In the genomic region with DNA sequence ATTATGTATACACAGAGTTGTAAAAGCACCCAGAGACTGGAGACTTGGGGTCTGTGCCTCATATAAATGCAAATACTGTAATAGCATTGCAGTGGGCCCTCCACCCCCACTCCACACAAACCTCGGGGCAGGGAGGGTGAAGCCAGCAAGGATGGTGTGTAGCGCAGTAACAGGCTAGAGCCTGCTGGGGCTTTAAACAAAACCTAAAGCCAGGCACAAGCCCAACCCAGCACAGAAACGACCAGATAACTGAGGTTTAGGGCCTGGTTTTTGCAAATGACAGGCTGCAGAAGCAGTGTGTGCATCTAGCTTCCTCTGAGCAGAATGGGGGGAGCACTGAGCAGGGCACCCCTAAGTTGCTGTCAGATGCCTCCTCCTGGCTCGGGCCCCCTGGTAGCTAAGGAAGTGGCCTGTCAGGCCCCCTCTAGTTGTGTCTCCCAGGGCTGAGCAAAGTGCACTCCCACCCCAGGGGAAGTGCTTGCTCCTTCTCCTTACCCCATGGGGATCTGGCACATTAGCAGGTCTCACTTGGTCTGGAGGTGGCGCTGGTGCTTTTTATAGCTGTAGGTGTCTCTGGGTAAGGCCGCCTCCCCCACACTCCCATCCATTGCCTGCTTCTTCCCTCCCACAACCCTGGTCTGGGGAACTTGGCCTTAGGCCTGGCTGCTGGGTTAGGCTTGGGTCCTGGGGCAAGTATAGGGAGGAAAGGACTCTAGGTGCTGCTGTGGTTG, we compare ENCODE assay signal across 1 cellular context.
TF ChIP-seq lines count a peak whose summit lies in the region.

No MANE protein-coding gene starts in this region.

TF ChIP-seq in HCT116, 20 proteins besides CTCF, POLR2A, EP300 and RAD21 (continued from another document):
- TF ChIP-seq, protein P1, sequence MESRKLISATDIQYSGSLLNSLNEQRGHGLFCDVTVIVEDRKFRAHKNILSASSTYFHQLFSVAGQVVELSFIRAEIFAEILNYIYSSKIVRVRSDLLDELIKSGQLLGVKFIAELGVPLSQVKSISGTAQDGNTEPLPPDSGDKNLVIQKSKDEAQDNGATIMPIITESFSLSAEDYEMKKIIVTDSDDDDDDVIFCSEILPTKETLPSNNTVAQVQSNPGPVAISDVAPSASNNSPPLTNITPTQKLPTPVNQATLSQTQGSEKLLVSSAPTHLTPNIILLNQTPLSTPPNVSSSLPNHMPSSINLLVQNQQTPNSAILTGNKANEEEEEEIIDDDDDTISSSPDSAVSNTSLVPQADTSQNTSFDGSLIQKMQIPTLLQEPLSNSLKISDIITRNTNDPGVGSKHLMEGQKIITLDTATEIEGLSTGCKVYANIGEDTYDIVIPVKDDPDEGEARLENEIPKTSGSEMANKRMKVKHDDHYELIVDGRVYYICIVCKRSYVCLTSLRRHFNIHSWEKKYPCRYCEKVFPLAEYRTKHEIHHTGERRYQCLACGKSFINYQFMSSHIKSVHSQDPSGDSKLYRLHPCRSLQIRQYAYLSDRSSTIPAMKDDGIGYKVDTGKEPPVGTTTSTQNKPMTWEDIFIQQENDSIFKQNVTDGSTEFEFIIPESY (IDR thresholded peaks at IDR 0.05; ENCODE audit: extremely low read depth, insufficient replicate concordance, low read length): no peak
- TF ChIP-seq TCF7L2 (IDR thresholded peaks at IDR 0.05; ENCODE audit: borderline replicate concordance, extremely low read depth, insufficient read depth, insufficient read length) (no peak), CBX3 (IDR thresholded peaks at IDR 0.05; ENCODE audit: low read depth) (no peak), ZNF274 (IDR thresholded peaks at IDR 0.05; ENCODE audit: low read depth, low read length) (no peak), SP1 (IDR thresholded peaks at IDR 0.05; ENCODE audit: low read depth) (no peak), EZH2 (IDR thresholded peaks at IDR 0.05) (no peak), ELF1 (IDR thresholded peaks at IDR 0.05; ENCODE audit: borderline replicate concordance, low read depth) (no peak), SIN3A (IDR thresholded peaks at IDR 0.05; ENCODE audit: low read depth) (no peak), ZFX (IDR thresholded peaks at IDR 0.05) (no peak), POLR2AphosphoS5 (IDR thresholded peaks at IDR 0.05; ENCODE audit: low read depth, low read length) (no peak), EGR1 (IDR thresholded peaks at IDR 0.05; ENCODE audit: low read depth) (no peak), YY1 (IDR thresholded peaks at IDR 0.05; ENCODE audit: extremely low read depth, insufficient replicate concordance, low read depth, low read length) (no peak)
- TF ChIP-seq, protein P2, sequence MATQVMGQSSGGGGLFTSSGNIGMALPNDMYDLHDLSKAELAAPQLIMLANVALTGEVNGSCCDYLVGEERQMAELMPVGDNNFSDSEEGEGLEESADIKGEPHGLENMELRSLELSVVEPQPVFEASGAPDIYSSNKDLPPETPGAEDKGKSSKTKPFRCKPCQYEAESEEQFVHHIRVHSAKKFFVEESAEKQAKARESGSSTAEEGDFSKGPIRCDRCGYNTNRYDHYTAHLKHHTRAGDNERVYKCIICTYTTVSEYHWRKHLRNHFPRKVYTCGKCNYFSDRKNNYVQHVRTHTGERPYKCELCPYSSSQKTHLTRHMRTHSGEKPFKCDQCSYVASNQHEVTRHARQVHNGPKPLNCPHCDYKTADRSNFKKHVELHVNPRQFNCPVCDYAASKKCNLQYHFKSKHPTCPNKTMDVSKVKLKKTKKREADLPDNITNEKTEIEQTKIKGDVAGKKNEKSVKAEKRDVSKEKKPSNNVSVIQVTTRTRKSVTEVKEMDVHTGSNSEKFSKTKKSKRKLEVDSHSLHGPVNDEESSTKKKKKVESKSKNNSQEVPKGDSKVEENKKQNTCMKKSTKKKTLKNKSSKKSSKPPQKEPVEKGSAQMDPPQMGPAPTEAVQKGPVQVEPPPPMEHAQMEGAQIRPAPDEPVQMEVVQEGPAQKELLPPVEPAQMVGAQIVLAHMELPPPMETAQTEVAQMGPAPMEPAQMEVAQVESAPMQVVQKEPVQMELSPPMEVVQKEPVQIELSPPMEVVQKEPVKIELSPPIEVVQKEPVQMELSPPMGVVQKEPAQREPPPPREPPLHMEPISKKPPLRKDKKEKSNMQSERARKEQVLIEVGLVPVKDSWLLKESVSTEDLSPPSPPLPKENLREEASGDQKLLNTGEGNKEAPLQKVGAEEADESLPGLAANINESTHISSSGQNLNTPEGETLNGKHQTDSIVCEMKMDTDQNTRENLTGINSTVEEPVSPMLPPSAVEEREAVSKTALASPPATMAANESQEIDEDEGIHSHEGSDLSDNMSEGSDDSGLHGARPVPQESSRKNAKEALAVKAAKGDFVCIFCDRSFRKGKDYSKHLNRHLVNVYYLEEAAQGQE (IDR thresholded peaks at IDR 0.05; ENCODE audit: low read depth): no peak
- TF ChIP-seq, protein P3, sequence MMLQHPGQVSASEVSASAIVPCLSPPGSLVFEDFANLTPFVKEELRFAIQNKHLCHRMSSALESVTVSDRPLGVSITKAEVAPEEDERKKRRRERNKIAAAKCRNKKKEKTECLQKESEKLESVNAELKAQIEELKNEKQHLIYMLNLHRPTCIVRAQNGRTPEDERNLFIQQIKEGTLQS (IDR thresholded peaks at IDR 0.05): no peak
